Comparison of ENCODE assay signal across 25 cellular contexts in genomic region chr11:23423656-23424055, GRCh38.
"Had no signal": no experiment of that assay in that cellular context is flagged by ENCODE, and none has a peak within 500 bp of the region (broad histone marks: within the 10 kb centered on the region; RNA-seq: fewer than 3 reads in every experiment).

No MANE protein-coding gene starts in this region.

- H3K4me3 Mint-ChIP-seq: immature natural killer cell; naive thymus-derived CD8-positive, alpha-beta T cell; stimulated activated memory B cell treated with anti-CD40 and anti-IgM and Interleukin-4, amounts not matched to agents 10 μg/mL and 1 μg/mL and 100 μg/mL, for 72 hours; stimulated activated naive CD8-positive, alpha-beta T cell treated with anti-CD3 and anti-CD28 coated beads, Interleukin-15, amount 100 ng/mL, for 72 hours had no signal

- H3K4me3 ChIP-seq: left lung, lower lobe of right lung, ovary, right atrium auricular region, right lobe of liver, smooth muscle cell, testis, thyroid gland, transverse colon, upper lobe of right lung had no signal

- ATAC-seq: left colon; left lung; lower lobe of right lung; naive thymus-derived CD8-positive, alpha-beta T cell; right lobe of liver; stimulated activated memory B cell treated with anti-CD40 and anti-IgM and Interleukin-4, amounts not matched to agents 10 μg/mL and 1 μg/mL and 100 μg/mL, for 72 hours; stimulated activated naive CD8-positive, alpha-beta T cell treated with anti-CD3 and anti-CD28 coated beads, Interleukin-15, amount 100 ng/mL, for 72 hours; upper lobe of right lung had no signal

- H3K27me3 Mint-ChIP-seq: naive thymus-derived CD8-positive, alpha-beta T cell; progenitor cell of endocrine pancreas; stimulated activated memory B cell treated with anti-CD40 and anti-IgM and Interleukin-4, amounts not matched to agents 10 μg/mL and 1 μg/mL and 100 μg/mL, for 72 hours; stimulated activated naive CD8-positive, alpha-beta T cell treated with anti-CD3 and anti-CD28 coated beads, Interleukin-15, amount 100 ng/mL, for 72 hours had no signal

- H3K27me3 ChIP-seq: left lung, ovary, right atrium auricular region, right lobe of liver, testis, thyroid gland, transverse colon, upper lobe of right lung had no signal

- H3K4me1 ChIP-seq: left lung, lower lobe of right lung, right atrium auricular region, right lobe of liver, testis, thyroid gland, transverse colon, upper lobe of right lung had no signal

- DNase-seq: hypothalamus; immature natural killer cell; kidney; left colon; lower lobe of right lung; mammary epithelial cell; mesenchymal stem cell; naive thymus-derived CD8-positive, alpha-beta T cell; ovary; right lobe of liver; stimulated activated CD4-positive, alpha-beta T cell treated with anti-CD3 and anti-CD28 coated beads, Interleukin-1b, Interleukin-23, amount 100 ng/mL, for 48 hours; stimulated activated CD4-positive, alpha-beta T cell treated with anti-CD3 and anti-CD28 coated beads, Interleukin-2, amount 100 ng/mL, for 48 hours; stimulated activated CD4-positive, alpha-beta T cell treated with anti-CD3 and anti-CD28 coated beads, Interleukin-4, amount 100 ng/mL, for 4 hours; stimulated activated CD8-positive, alpha-beta memory T cell treated with anti-CD3 and anti-CD28 coated beads, Interleukin-4, amount 100 ng/mL, for 48 hours; stimulated activated naive CD4-positive, alpha-beta T cell treated with Interleukin-2 at 50 U/mL for 16 hours; stimulated activated naive CD8-positive, alpha-beta T cell treated with anti-CD3 and anti-CD28 coated beads, Interleukin-15, amount 100 ng/mL, for 72 hours; testis; thyroid gland; transverse colon; upper lobe of right lung had no signal

- H3K9me3 ChIP-seq: left lung, lower lobe of right lung, ovary, right atrium auricular region, right lobe of liver, testis, thyroid gland, transverse colon, upper lobe of right lung had no signal

- H3K9me3 Mint-ChIP-seq: stimulated activated memory B cell treated with anti-CD40 and anti-IgM and Interleukin-4, amounts not matched to agents 10 μg/mL and 1 μg/mL and 100 μg/mL, for 72 hours had no signal

- H3K4me1 Mint-ChIP-seq: immature natural killer cell; naive thymus-derived CD8-positive, alpha-beta T cell; stimulated activated memory B cell treated with anti-CD40 and anti-IgM and Interleukin-4, amounts not matched to agents 10 μg/mL and 1 μg/mL and 100 μg/mL, for 72 hours; stimulated activated naive CD8-positive, alpha-beta T cell treated with anti-CD3 and anti-CD28 coated beads, Interleukin-15, amount 100 ng/mL, for 72 hours had no signal

- H3K27ac Mint-ChIP-seq: immature natural killer cell; naive thymus-derived CD8-positive, alpha-beta T cell; progenitor cell of endocrine pancreas; stimulated activated memory B cell treated with anti-CD40 and anti-IgM and Interleukin-4, amounts not matched to agents 10 μg/mL and 1 μg/mL and 100 μg/mL, for 72 hours; stimulated activated naive CD8-positive, alpha-beta T cell treated with anti-CD3 and anti-CD28 coated beads, Interleukin-15, amount 100 ng/mL, for 72 hours had no signal

- H3K36me3 ChIP-seq: left lung, lower lobe of right lung, ovary, right atrium auricular region, right lobe of liver, thyroid gland, transverse colon, upper lobe of right lung had no signal

- H3K36me3 Mint-ChIP-seq: naive thymus-derived CD8-positive, alpha-beta T cell; stimulated activated memory B cell treated with anti-CD40 and anti-IgM and Interleukin-4, amounts not matched to agents 10 μg/mL and 1 μg/mL and 100 μg/mL, for 72 hours had no signal
